Comparison of ENCODE assay signal across 14 cellular contexts in genomic region chr10:27529010-27529783, GRCh38. TPM values are rescaled to one million over a fixed set of nuclear protein-coding genes. Genes with fewer than 3 reads are reported as not detected.
DNase-seq lines count a peak whose midpoint lies in the region; ATAC-seq, FAIRE-seq and TF ChIP-seq lines count a peak whose summit lies in the region.
"Had no signal": no experiment of that assay in that cellular context is flagged by ENCODE, and none has a peak within 500 bp of the region (broad histone marks: within the 10 kb centered on the region; RNA-seq: fewer than 3 reads in every experiment).

No MANE protein-coding gene starts in this region.

- H3K9me3 ChIP-seq in HEK293 (ENCODE audit: control insufficient read depth, insufficient read depth, low read depth, low read length) (no peaks in the 10 kb centered on the region), kidney (ENCODE audit: control insufficient read depth in 1 of 2, low read length in 2 of 2) (no peaks in the 10 kb centered on the region), mucosa of descending colon (no peaks in the 10 kb centered on the region)

- H3K79me1 ChIP-seq in mesendoderm (ENCODE audit: low read length), result peaks cover 1% of the 10 kb centered on the region

- H3K9ac ChIP-seq in mesendoderm (ENCODE audit: low read length), result no peak overlapping the region
- H3K9ac ChIP-seq in kidney (ENCODE audit: low read length in 2 of 2), result no peak overlapping the region

- intact Hi-C loops in kidney (cut with DNase I), result no loop called here
- intact Hi-C loops in mucosa of descending colon (cut with DNase I, micrococcal nuclease), result no loop called here

- H3K27ac Mint-ChIP-seq in activated naive CD8-positive, alpha-beta T cell treated with anti-CD3 and anti-CD28 coated beads, Interleukin-2, amount 50 U/mL, for 24 hours, result peak overlapping the region; percentile 78

- peaks cover 63% of the 10 kb centered on the region for H3K4me1 Mint-ChIP-seq in activated naive CD8-positive, alpha-beta T cell treated with anti-CD3 and anti-CD28 coated beads, Interleukin-2, amount 50 U/mL, for 24 hours

- no peak overlapping the region for H2BK5ac ChIP-seq in mesendoderm (ENCODE audit: low read length)

- H2BK15ac ChIP-seq in mesendoderm (replicated peaks; ENCODE audit: low read depth), result no peak overlapping the region

- no peak overlapping the region for H3K18ac ChIP-seq in mesendoderm (ENCODE audit: low read length)

- H3K23ac ChIP-seq in mesendoderm (ENCODE audit: low read length), result no peak overlapping the region

- no peaks in the 10 kb centered on the region for H3K9me3 Mint-ChIP-seq in activated naive CD8-positive, alpha-beta T cell treated with anti-CD3 and anti-CD28 coated beads, Interleukin-2, amount 50 U/mL, for 24 hours
- H3K9me3 Mint-ChIP-seq: naive thymus-derived CD4-positive, alpha-beta T cell had no signal

- H3K27me3 Mint-ChIP-seq in activated naive CD8-positive, alpha-beta T cell treated with anti-CD3 and anti-CD28 coated beads, Interleukin-2, amount 50 U/mL, for 24 hours, result no peaks in the 10 kb centered on the region
- H3K27me3 Mint-ChIP-seq: naive thymus-derived CD4-positive, alpha-beta T cell had no signal

- H3K4me1 ChIP-seq in HEK293 (ENCODE audit: control insufficient read depth, insufficient read depth, low read length), result 0 out of 2 replicates have a peak, but pooled peaks cover 4% of the 10 kb centered on the region
- peaks cover 2% of the 10 kb centered on the region for H3K4me1 ChIP-seq in mesendoderm (ENCODE audit: control insufficient read depth, low read depth, low read length)
- no peaks in the 10 kb centered on the region for H3K4me1 ChIP-seq in kidney (ENCODE audit: control insufficient read depth in 1 of 2, insufficient read depth in 1 of 2, low read depth in 1 of 2, low read length in 2 of 2)
- H3K4me1 ChIP-seq in mucosa of descending colon (ENCODE audit: low read depth), result peaks cover 6% of the 10 kb centered on the region

- H3K56ac ChIP-seq in mesendoderm (ENCODE audit: low read length), result no peak overlapping the region

- no peak overlapping the region for H4K8ac ChIP-seq in mesendoderm (ENCODE audit: low read depth, low read length)

- H3K4me2 ChIP-seq in mesendoderm (ENCODE audit: low read length), result no peak overlapping the region

- POLR2A ChIA-PET in HEK293 (lab: Yijun Ruan, JAX), result no interaction called here

- H3K4me3 ChIP-seq in AG10803 (ENCODE audit: low read length) (no peak overlapping the region), HEK293 (ENCODE audit: low read depth, low read length) (no peak overlapping the region), mesendoderm (ENCODE audit: low read length) (no peak overlapping the region), kidney (ENCODE audit: low read length in 2 of 2) (no peak overlapping the region), mucosa of descending colon (no peak overlapping the region)

- FAIRE-seq in kidney (lab: Jason Lieb, UNC), result no peak

- no CpG with 5 or more reads among the region's 3 CpGs for WGBS in mesendoderm (ENCODE audit: extremely low coverage, insufficient coverage, low lambda C conversion rate)

- no peak for TF ChIP-seq CTCF in AG10803 (conservative IDR thresholded peaks at IDR 0.05; ENCODE audit: low read length)
- no peak for TF ChIP-seq CTCF in HEK293 (tag by site-specific recombination; IDR thresholded peaks at IDR 0.05)
- no peak for TF ChIP-seq CTCF in kidney (IDR thresholded peaks at IDR 0.05; ENCODE audit: borderline replicate concordance, extremely low read depth, insufficient read depth)
- no peak for TF ChIP-seq CTCF in mucosa of descending colon (IDR thresholded peaks at IDR 0.05)

- H2AK5ac ChIP-seq in mesendoderm (ENCODE audit: low read length), result no peak overlapping the region

- H3K4me3 Mint-ChIP-seq in activated naive CD8-positive, alpha-beta T cell treated with anti-CD3 and anti-CD28 coated beads, Interleukin-2, amount 50 U/mL, for 24 hours, result no peak overlapping the region

- peak; percentile 23 for DNase-seq in AG10803 (ENCODE audit: low read depth)
- no peak for DNase-seq in activated naive CD8-positive, alpha-beta T cell treated with anti-CD3 and anti-CD28 coated beads, Interleukin-2, amount 50 U/mL, for 24 hours
- peak; percentile 75 for DNase-seq in mesendoderm
- DNase-seq in COR-L47 (lab: John Stamatoyannopoulos, UW), result no peak
- DNase-seq in kidney, result no peak
- DNase-seq in mucosa of descending colon, result no peak
- DNase-seq: brain microvascular endothelial cell; DND-41; naive thymus-derived CD4-positive, alpha-beta T cell; NCI-H1417; NCI-H69; stimulated activated CD4-positive, alpha-beta T cell treated with anti-CD3 and anti-CD28 coated beads, Interleukin-15, amount 100 ng/mL, for 24 hours had no signal

- H3K27ac ChIP-seq in HEK293 (ENCODE audit: extremely low read depth, low read depth, low read length) (no peak overlapping the region), mesendoderm (ENCODE audit: low read depth, low read length) (no peak overlapping the region), kidney (ENCODE audit: low read depth in 2 of 2, low read length in 2 of 2) (no peak overlapping the region)
- H3K27ac ChIP-seq: brain microvascular endothelial cell had no signal

- no peak overlapping the region for H2BK120ac ChIP-seq in mesendoderm (ENCODE audit: low read depth, low read length)

- no peak for ATAC-seq in activated naive CD8-positive, alpha-beta T cell treated with anti-CD3 and anti-CD28 coated beads, Interleukin-2, amount 50 U/mL, for 24 hours
- no peak for ATAC-seq in mucosa of descending colon
- ATAC-seq in HG03108 (IDR thresholded peaks at IDR 0.05; ENCODE audit: unreplicated experiment), result no peak
- ATAC-seq: naive thymus-derived CD4-positive, alpha-beta T cell had no signal

- peaks cover 11% of the 10 kb centered on the region for H3K36me3 Mint-ChIP-seq in activated naive CD8-positive, alpha-beta T cell treated with anti-CD3 and anti-CD28 coated beads, Interleukin-2, amount 50 U/mL, for 24 hours (ENCODE audit: low read depth)

- H3K4ac ChIP-seq in mesendoderm (ENCODE audit: low read depth, low read length), result no peak overlapping the region

- no peaks in the 10 kb centered on the region for H3K27me3 ChIP-seq in mesendoderm (ENCODE audit: insufficient read depth, low read length, poor library complexity)
- H3K27me3 ChIP-seq: brain microvascular endothelial cell had no signal

- CTCF ChIA-PET in HEK293 (lab: Yijun Ruan, JAX), result interaction anchor here (0.9 kb wide), 1 partner anchor 858 kb away, joined by 3 read pairs; no protein-coding TSS in a partner anchor

- peaks cover 4% of the 10 kb centered on the region for H3K79me2 ChIP-seq in mesendoderm (ENCODE audit: control insufficient read depth, insufficient read depth, low read length)

- H4K5ac ChIP-seq in mesendoderm (ENCODE audit: low read length), result no peak overlapping the region

- H3K36me3 ChIP-seq in HEK293 (ENCODE audit: control insufficient read depth in 2 of 2, insufficient read depth in 1 of 2, low read length in 2 of 2), result peaks cover 5 to 8% of the 10 kb centered on the region in 2 experiments; a peak in 2 of 3 replicates
- no peaks in the 10 kb centered on the region for H3K36me3 ChIP-seq in mesendoderm (ENCODE audit: control insufficient read depth, insufficient read depth, low read length)
- H3K36me3 ChIP-seq in kidney (ENCODE audit: control insufficient read depth in 1 of 2, insufficient read depth in 2 of 2, low read length in 2 of 2), result peaks cover 2% of the 10 kb centered on the region in 2 donors
- no peaks in the 10 kb centered on the region for H3K36me3 ChIP-seq in mucosa of descending colon (ENCODE audit: low read depth)

TF ChIP-seq in HEK293, 187 proteins besides CTCF, POLR2A, EP300 and RAD21:
- peak; percentile 50; the same call in 1 of the 2 replicates for TF ChIP-seq PRDM1 (tag by site-specific recombination; IDR thresholded peaks at IDR 0.05)
- TF ChIP-seq ZNF777 (tag by site-specific recombination; IDR thresholded peaks at IDR 0.05; ENCODE audit: borderline replicate concordance), result no peak
TF ChIP-seq in HEK293: peak in this region for 1.

RNA-seq across cellular contexts. Expression of gene RAB18, which starts 25.1 kb away (rescaled TPM):
- polyA plus RNA-seq in mesendoderm (2013, experiment 1 of 2), result 84.1 TPM
- 82.3 TPM for polyA plus RNA-seq in mesendoderm (2013, experiment 2 of 2)
- total RNA-seq in kidney (113 TPM), mucosa of descending colon (100 to 1,000 TPM in 1 of 3 donors, 10 to 100 TPM in 2; 88.9 to 131 (median 98.9) TPM)
- 57.9 TPM for polyA plus RNA-seq in kidney (ENCODE audit: insufficient read depth, low read depth, low replicate concordance)

Comparison
In these comparisons a context has a peak if more than half of its experiments do, and no peak if none do; other contexts are left out.
1. DNase-seq: peak in AG10803 (single experiment) and mesendoderm (single experiment); none in activated naive CD8-positive, alpha-beta T cell treated with anti-CD3 and anti-CD28 coated beads, Interleukin-2, amount 50 U/mL, for 24 hours (single experiment), COR-L47 (single experiment), kidney (single experiment) and mucosa of descending colon (0 of 3).